In genomic region chr6:43667245-43668150, GRCh38 we compare ENCODE assay signal across 1 cellular context.
TF ChIP-seq lines count a peak whose summit lies in the region.

No MANE protein-coding gene starts in this region.

TF ChIP-seq in K562, 482 proteins besides CTCF, POLR2A, EP300 and RAD21 (continued from another document and continues in another):
- no peak for TF ChIP-seq GMEB1 (CRISPR knock-in tag; IDR thresholded peaks at IDR 0.05)
- TF ChIP-seq HDAC2 (IDR thresholded peaks at IDR 0.05) = no peak
- TF ChIP-seq HSF4 (CRISPR knock-in tag; IDR thresholded peaks at IDR 0.05; ENCODE audit: borderline replicate concordance) = no peak
- no peak for TF ChIP-seq ATF1 (CRISPR knock-in tag; IDR thresholded peaks at IDR 0.05)
- TF ChIP-seq ATF1 (tag; IDR thresholded peaks at IDR 0.05) = no peak
- no peak for TF ChIP-seq HES1 (IDR thresholded peaks at IDR 0.05; ENCODE audit: low read depth)
- peak; percentile 48; the same call in 1 of the 2 replicates for TF ChIP-seq NBN (IDR thresholded peaks at IDR 0.05; ENCODE audit: low read depth)
- no peak for TF ChIP-seq HINFP (tag; conservative IDR thresholded peaks at IDR 0.05; ENCODE audit: low read depth)
- TF ChIP-seq ZNF140 (CRISPR knock-in tag; IDR thresholded peaks at IDR 0.05) = no peak
- no peak; the same call in 1 of the 2 replicates for TF ChIP-seq NFXL1 (CRISPR knock-in tag; IDR thresholded peaks at IDR 0.05)
- no peak for TF ChIP-seq NR2F6 (CRISPR knock-in tag; IDR thresholded peaks at IDR 0.05)
- no peak for TF ChIP-seq GABPB2 (CRISPR knock-in tag; conservative IDR thresholded peaks at IDR 0.05)
- TF ChIP-seq ETV6 (IDR thresholded peaks at IDR 0.05; ENCODE audit: borderline replicate concordance in 1 of 2, low read depth in 2 of 2, low read length in 1 of 2) = no peak
- no peak for TF ChIP-seq ETV6 (CRISPR knock-in tag; IDR thresholded peaks at IDR 0.05; ENCODE audit: borderline replicate concordance)
- no peak for TF ChIP-seq ZNF280B (CRISPR knock-in tag; IDR thresholded peaks at IDR 0.05)
- no peak for TF ChIP-seq XRCC3 (IDR thresholded peaks at IDR 0.05)
- peak; percentile 58; the same call in 1 of the 2 replicates for TF ChIP-seq THRB (CRISPR knock-in tag; conservative IDR thresholded peaks at IDR 0.05)
- peak; percentile 56; the same call in 1 of the 2 replicates for TF ChIP-seq ZNF263 (CRISPR knock-in tag; IDR thresholded peaks at IDR 0.05; ENCODE audit: borderline replicate concordance)
- TF ChIP-seq FUS (optimal IDR thresholded peaks at IDR 0.05; ENCODE audit: low read depth, low read length) = no peak
- no peak for TF ChIP-seq ZNF644 (tag; IDR thresholded peaks at IDR 0.05; ENCODE audit: low read depth)
- no peak for TF ChIP-seq DDX20 (tag; IDR thresholded peaks at IDR 0.05; ENCODE audit: low read depth)
- TF ChIP-seq GATAD2A (IDR thresholded peaks at IDR 0.05) = no peak
- no peak for TF ChIP-seq ZNF12 (CRISPR knock-in tag; IDR thresholded peaks at IDR 0.05)
- TF ChIP-seq SMAD3 (CRISPR knock-in tag; conservative IDR thresholded peaks at IDR 0.05) = peak; percentile 49; the same call in 1 of the 2 replicates
- peak; percentile 43; the same call in 1 of the 2 replicates for TF ChIP-seq PHB (CRISPR knock-in tag; IDR thresholded peaks at IDR 0.05)
- TF ChIP-seq ZBTB33 (CRISPR knock-in tag; IDR thresholded peaks at IDR 0.05) = peak; percentile 48; the same call in 1 of the 2 replicates
- TF ChIP-seq ZNF780A (CRISPR knock-in tag; IDR thresholded peaks at IDR 0.05) = no peak
- no peak for TF ChIP-seq NFE2 (IDR thresholded peaks at IDR 0.05; ENCODE audit: low read depth)
- no peak for TF ChIP-seq ZNF133 (CRISPR knock-in tag; IDR thresholded peaks at IDR 0.05)
- TF ChIP-seq IRF2 (CRISPR knock-in tag; IDR thresholded peaks at IDR 0.05) = no peak
- TF ChIP-seq ASH1L (IDR thresholded peaks at IDR 0.05; ENCODE audit: borderline replicate concordance, low read depth, partially characterized antibody) = no peak
- TF ChIP-seq ARHGAP35 (IDR thresholded peaks at IDR 0.05; ENCODE audit: partially characterized antibody) = no peak
- TF ChIP-seq POLR2AphosphoS5 (IDR thresholded peaks at IDR 0.05; ENCODE audit: control insufficient read depth, insufficient read depth, low read depth, low read length) = no peak; the same call in 1 of the 2 replicates
- no peak for TF ChIP-seq WHSC1 (IDR thresholded peaks at IDR 0.05; ENCODE audit: low read length)
- TF ChIP-seq ZNF239 (CRISPR knock-in tag; IDR thresholded peaks at IDR 0.05) = no peak
- TF ChIP-seq ZNF695 (CRISPR knock-in tag; IDR thresholded peaks at IDR 0.05) = 0 out of 2 replicates have a peak, but pooled peaks have one; percentile 67
- 0 out of 4 replicates have a peak, but pooled peaks of 1 of the 2 experiments have one; percentile 26 for TF ChIP-seq MLLT1 (IDR thresholded peaks at IDR 0.05)
- no peak for TF ChIP-seq MIER1 (IDR thresholded peaks at IDR 0.05; ENCODE audit: low read depth)
- TF ChIP-seq ZNF124 (CRISPR knock-in tag; IDR thresholded peaks at IDR 0.05) = no peak
- no peak for TF ChIP-seq CCAR2 (IDR thresholded peaks at IDR 0.05; ENCODE audit: low read depth, low read length)
- TF ChIP-seq ARID1B (IDR thresholded peaks at IDR 0.05) = no peak; the same call in 1 of the 2 replicates
- no peak for TF ChIP-seq ZNF639 (CRISPR knock-in tag; conservative IDR thresholded peaks at IDR 0.05 in 1 of 2, IDR thresholded peaks at IDR 0.05 in 1 of 2)
- no peak for TF ChIP-seq DPF2 (IDR thresholded peaks at IDR 0.05)
- no peak for TF ChIP-seq RBM25 (IDR thresholded peaks at IDR 0.05; ENCODE audit: low read depth, low read length, severe bottlenecking)
- TF ChIP-seq RBM17 (IDR thresholded peaks at IDR 0.05; ENCODE audit: borderline replicate concordance, low read depth, low read length) = no peak
- TF ChIP-seq ZNF3 (CRISPR knock-in tag; IDR thresholded peaks at IDR 0.05) = no peak
- no peak for TF ChIP-seq ZNF174 (CRISPR knock-in tag; IDR thresholded peaks at IDR 0.05)
- 0 out of 2 replicates have a peak, but pooled peaks have one; percentile 59 for TF ChIP-seq CAMTA2 (CRISPR knock-in tag; conservative IDR thresholded peaks at IDR 0.05)
- TF ChIP-seq ELF4 (CRISPR knock-in tag; IDR thresholded peaks at IDR 0.05) = peak; percentile 82; the same call in 1 of the 2 replicates
- TF ChIP-seq REST (CRISPR knock-in tag; IDR thresholded peaks at IDR 0.05; ENCODE audit: low read depth) = 0 out of 2 replicates have a peak, but pooled peaks have one; percentile 36
- TF ChIP-seq ZNF668 (CRISPR knock-in tag; IDR thresholded peaks at IDR 0.05) = no peak
- TF ChIP-seq ELF2 (CRISPR knock-in tag; IDR thresholded peaks at IDR 0.05) = peak; percentile 80
- TF ChIP-seq CBX5 (IDR thresholded peaks at IDR 0.05; ENCODE audit: borderline replicate concordance, low read depth) = no peak
- TF ChIP-seq ZNF253 (CRISPR knock-in tag; conservative IDR thresholded peaks at IDR 0.05) = no peak
- TF ChIP-seq ZNF24 (IDR thresholded peaks at IDR 0.05) = peak; percentile 6; the same call in 1 of the 2 replicates
- peak; percentile 15 to 42; a peak in 1 of 4 replicates for TF ChIP-seq NRF1 (conservative IDR thresholded peaks at IDR 0.05 in 1 of 2, IDR thresholded peaks at IDR 0.05 in 1 of 2)
- no peak for TF ChIP-seq RAD51 (IDR thresholded peaks at IDR 0.05; ENCODE audit: borderline replicate concordance, low read depth)
- no peak for TF ChIP-seq SIX5 (IDR thresholded peaks at IDR 0.05; ENCODE audit: borderline replicate concordance in 1 of 2, insufficient read depth in 1 of 2, low read depth in 1 of 2, low read length in 2 of 2)
- no peak for TF ChIP-seq TAF7 (tag; IDR thresholded peaks at IDR 0.05)
- TF ChIP-seq TAL1 (IDR thresholded peaks at IDR 0.05) = no peak
- no peak for TF ChIP-seq ZBTB1 (CRISPR knock-in tag; IDR thresholded peaks at IDR 0.05; ENCODE audit: borderline replicate concordance, low read depth)
- no peak for TF ChIP-seq CBX8 (IDR thresholded peaks at IDR 0.05; ENCODE audit: borderline replicate concordance, extremely low read depth, low read depth, low read length, poor library complexity, severe bottlenecking)
- TF ChIP-seq ZC3H8 (IDR thresholded peaks at IDR 0.05) = no peak
- TF ChIP-seq ZKSCAN8 (CRISPR knock-in tag; IDR thresholded peaks at IDR 0.05) = no peak
